Comparison of ENCODE assay signal across 1 cellular context in the genomic region with DNA sequence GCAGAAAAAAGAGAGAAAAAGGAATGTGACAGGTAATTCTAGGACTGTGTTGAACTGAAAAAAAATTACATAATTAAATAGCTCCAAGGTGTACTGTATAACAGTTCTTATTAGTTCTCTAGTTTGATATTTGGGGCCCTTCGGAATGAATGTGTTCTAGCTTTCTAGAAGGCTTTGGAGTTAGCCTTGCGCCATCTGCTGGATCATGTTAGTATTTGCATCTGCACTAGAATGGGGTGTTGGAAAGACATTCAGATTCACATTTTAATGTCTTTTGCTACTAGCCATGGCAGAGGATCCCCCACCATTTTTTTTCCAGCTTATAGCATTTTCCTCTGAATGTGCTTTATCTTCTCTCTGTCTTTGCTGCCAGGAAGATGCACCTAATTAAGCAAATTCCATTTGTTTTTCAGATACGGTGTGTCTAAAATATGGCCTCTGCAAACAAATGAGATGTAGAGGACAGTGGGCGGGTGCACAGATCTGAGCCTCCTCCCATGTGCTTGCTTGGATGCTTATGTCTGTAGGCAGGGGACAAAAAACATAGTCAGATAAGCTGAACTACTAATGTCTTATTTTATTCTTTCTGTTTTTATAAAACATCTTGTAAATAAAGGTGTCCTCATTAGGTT.
TF ChIP-seq lines count a peak whose summit lies in the region.

No MANE protein-coding gene starts in this region.

TF ChIP-seq in GM23338, 12 proteins besides CTCF, POLR2A, EP300 and RAD21 (continued from another document):
- TF ChIP-seq, protein P1, sequence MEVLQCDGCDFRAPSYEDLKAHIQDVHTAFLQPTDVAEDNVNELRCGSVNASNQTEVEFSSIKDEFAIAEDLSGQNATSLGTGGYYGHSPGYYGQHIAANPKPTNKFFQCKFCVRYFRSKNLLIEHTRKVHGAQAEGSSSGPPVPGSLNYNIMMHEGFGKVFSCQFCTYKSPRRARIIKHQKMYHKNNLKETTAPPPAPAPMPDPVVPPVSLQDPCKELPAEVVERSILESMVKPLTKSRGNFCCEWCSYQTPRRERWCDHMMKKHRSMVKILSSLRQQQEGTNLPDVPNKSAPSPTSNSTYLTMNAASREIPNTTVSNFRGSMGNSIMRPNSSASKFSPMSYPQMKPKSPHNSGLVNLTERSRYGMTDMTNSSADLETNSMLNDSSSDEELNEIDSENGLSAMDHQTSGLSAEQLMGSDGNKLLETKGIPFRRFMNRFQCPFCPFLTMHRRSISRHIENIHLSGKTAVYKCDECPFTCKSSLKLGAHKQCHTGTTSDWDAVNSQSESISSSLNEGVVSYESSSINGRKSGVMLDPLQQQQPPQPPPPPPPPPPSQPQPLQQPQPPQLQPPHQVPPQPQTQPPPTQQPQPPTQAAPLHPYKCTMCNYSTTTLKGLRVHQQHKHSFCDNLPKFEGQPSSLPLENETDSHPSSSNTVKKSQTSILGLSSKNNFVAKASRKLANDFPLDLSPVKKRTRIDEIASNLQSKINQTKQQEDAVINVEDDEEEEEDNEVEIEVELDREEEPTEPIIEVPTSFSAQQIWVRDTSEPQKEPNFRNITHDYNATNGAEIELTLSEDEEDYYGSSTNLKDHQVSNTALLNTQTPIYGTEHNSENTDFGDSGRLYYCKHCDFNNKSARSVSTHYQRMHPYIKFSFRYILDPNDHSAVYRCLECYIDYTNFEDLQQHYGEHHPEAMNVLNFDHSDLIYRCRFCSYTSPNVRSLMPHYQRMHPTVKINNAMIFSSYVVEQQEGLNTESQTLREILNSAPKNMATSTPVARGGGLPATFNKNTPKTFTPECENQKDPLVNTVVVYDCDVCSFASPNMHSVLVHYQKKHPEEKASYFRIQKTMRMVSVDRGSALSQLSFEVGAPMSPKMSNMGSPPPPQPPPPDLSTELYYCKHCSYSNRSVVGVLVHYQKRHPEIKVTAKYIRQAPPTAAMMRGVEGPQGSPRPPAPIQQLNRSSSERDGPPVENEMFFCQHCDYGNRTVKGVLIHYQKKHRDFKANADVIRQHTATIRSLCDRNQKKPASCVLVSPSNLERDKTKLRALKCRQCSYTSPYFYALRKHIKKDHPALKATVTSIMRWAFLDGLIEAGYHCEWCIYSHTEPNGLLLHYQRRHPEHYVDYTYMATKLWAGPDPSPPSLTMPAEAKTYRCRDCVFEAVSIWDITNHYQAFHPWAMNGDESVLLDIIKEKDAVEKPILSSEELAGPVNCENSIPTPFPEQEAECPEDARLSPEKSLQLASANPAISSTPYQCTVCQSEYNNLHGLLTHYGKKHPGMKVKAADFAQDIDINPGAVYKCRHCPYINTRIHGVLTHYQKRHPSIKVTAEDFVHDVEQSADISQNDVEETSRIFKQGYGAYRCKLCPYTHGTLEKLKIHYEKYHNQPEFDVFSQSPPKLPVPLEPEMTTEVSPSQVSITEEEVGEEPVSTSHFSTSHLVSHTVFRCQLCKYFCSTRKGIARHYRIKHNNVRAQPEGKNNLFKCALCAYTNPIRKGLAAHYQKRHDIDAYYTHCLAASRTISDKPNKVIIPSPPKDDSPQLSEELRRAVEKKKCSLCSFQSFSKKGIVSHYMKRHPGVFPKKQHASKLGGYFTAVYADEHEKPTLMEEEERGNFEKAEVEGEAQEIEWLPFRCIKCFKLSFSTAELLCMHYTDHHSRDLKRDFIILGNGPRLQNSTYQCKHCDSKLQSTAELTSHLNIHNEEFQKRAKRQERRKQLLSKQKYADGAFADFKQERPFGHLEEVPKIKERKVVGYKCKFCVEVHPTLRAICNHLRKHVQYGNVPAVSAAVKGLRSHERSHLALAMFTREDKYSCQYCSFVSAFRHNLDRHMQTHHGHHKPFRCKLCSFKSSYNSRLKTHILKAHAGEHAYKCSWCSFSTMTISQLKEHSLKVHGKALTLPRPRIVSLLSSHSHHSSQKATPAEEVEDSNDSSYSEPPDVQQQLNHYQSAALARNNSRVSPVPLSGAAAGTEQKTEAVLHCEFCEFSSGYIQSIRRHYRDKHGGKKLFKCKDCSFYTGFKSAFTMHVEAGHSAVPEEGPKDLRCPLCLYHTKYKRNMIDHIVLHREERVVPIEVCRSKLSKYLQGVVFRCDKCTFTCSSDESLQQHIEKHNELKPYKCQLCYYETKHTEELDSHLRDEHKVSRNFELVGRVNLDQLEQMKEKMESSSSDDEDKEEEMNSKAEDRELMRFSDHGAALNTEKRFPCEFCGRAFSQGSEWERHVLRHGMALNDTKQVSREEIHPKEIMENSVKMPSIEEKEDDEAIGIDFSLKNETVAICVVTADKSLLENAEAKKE (CRISPR knock-in tag; IDR thresholded peaks at IDR 0.05), result no peak
- no peak for TF ChIP-seq EZH2 (IDR thresholded peaks at IDR 0.05; ENCODE audit: low read depth, unreplicated experiment)
- no peak for TF ChIP-seq ZNF331 (CRISPR knock-in tag; IDR thresholded peaks at IDR 0.05; ENCODE audit: low read depth)
- no peak for TF ChIP-seq JUNB (IDR thresholded peaks at IDR 0.05; ENCODE audit: unreplicated experiment)
- no peak for TF ChIP-seq CREB1 (CRISPR knock-in tag; IDR thresholded peaks at IDR 0.05; ENCODE audit: low read depth)
